Comparison of ENCODE assay signal across 1 cellular context in the genomic region with DNA sequence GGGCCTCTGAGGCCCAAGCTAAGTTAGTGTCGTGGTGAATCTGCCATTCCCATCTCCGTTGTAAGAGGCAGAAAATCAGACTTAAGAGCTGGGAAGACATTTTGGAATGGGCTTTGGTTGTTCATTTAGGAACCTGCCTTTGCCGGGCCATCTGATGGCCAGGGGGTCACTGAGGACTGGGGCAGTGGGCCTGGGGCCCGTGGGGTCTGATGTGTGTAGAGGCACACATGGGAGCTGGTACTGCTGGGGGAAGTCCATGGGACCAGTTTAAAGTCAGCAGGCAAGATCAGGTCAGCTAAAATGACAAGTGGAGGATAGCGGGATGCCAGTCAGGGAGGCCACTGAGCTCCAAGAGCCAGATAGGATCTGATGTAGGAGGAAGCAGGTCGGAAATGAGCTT.
TF ChIP-seq lines count a peak whose summit lies in the region.

No MANE protein-coding gene starts in this region.

TF ChIP-seq in H1, 55 proteins besides CTCF, POLR2A, EP300 and RAD21:
- TF ChIP-seq EGR1 (IDR thresholded peaks at IDR 0.05; ENCODE audit: borderline replicate concordance, low read depth, low read length) (no peak), CBX8 (IDR thresholded peaks at IDR 0.05; ENCODE audit: borderline replicate concordance, low read depth, low read length) (no peak), SP2 (IDR thresholded peaks at IDR 0.05; ENCODE audit: low read length) (no peak), BCL11A (IDR thresholded peaks at IDR 0.05; ENCODE audit: low read depth in 2 of 2, low read length in 2 of 2) (no peak), TCF12 (IDR thresholded peaks at IDR 0.05; ENCODE audit: low read depth, low read length) (no peak), CBX5 (IDR thresholded peaks at IDR 0.05; ENCODE audit: low read depth, low read length) (no peak), JUND (IDR thresholded peaks at IDR 0.05; ENCODE audit: low read length) (no peak), KDM5A (IDR thresholded peaks at IDR 0.05; ENCODE audit: low read length) (no peak), NRF1 (IDR thresholded peaks at IDR 0.05; ENCODE audit: low read depth, low read length) (no peak), TBP (IDR thresholded peaks at IDR 0.05; ENCODE audit: low read depth, low read length) (no peak), GTF2F1 (IDR thresholded peaks at IDR 0.05; ENCODE audit: borderline replicate concordance, low read depth, low read length) (no peak), RFX5 (IDR thresholded peaks at IDR 0.05; ENCODE audit: borderline replicate concordance, low read depth, low read length) (no peak), KDM4A (IDR thresholded peaks at IDR 0.05; ENCODE audit: low read depth, low read length, severe bottlenecking) (no peak), HDAC2 (IDR thresholded peaks at IDR 0.05; ENCODE audit: borderline replicate concordance in 1 of 2, low read depth in 2 of 2, low read length in 2 of 2) (no peak), GABPA (IDR thresholded peaks at IDR 0.05; ENCODE audit: borderline replicate concordance, insufficient read depth, low read length) (no peak), TEAD4 (IDR thresholded peaks at IDR 0.05; ENCODE audit: low read depth, low read length) (no peak), FOSL1 (IDR thresholded peaks at IDR 0.05; ENCODE audit: insufficient read depth, low read depth, low read length) (no peak)
- TF ChIP-seq, protein P1, sequence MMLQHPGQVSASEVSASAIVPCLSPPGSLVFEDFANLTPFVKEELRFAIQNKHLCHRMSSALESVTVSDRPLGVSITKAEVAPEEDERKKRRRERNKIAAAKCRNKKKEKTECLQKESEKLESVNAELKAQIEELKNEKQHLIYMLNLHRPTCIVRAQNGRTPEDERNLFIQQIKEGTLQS (IDR thresholded peaks at IDR 0.05; ENCODE audit: insufficient read depth, low read depth, low read length) = no peak
TF ChIP-seq in H1: peak in this region for 0.
